ENCODE assay signal across 15 cellular contexts in genomic region chr11:862028-862703, GRCh38. TPM values are rescaled to one million over a fixed set of nuclear protein-coding genes. Genes with fewer than 3 reads are reported as not detected.
DNase-seq lines count a peak whose midpoint lies in the region; ATAC-seq and TF ChIP-seq lines count a peak whose summit lies in the region.
"Had no signal": no experiment of that assay in that cellular context is flagged by ENCODE, and none has a peak within 500 bp of the region (broad histone marks: within the 10 kb centered on the region; RNA-seq: fewer than 3 reads in every experiment).

No MANE protein-coding gene starts in this region.

- H3F3A ChIP-seq in MM.1S (ENCODE audit: insufficient read depth, low read length), result no peaks in the 10 kb centered on the region

- no peak overlapping the region for H3K9ac ChIP-seq in MM.1S (ENCODE audit: low read length)

- H3K9me3 ChIP-seq in MM.1S (replicated peaks; ENCODE audit: insufficient read depth, low read length), result no peaks in the 10 kb centered on the region
- H3K9me3 ChIP-seq: neutrophil had no signal

- no peaks in the 10 kb centered on the region for H3K4me1 ChIP-seq in MM.1S (ENCODE audit: low read length)

- H3K36me3 Mint-ChIP-seq in type B pancreatic cell (no peaks in the 10 kb centered on the region), chondrocyte (ENCODE audit: low read depth) (no peaks in the 10 kb centered on the region)

- intact Hi-C loops in Right ventricle myocardium inferior (cut with DNase I), result no loop called here
- intact Hi-C loops in cardiac septum (cut with DNase I), result no loop called here

- DNase-seq in Right ventricle myocardium inferior (ENCODE audit: missing footprints) (no peak), cardiac septum (ENCODE audit: low spot score) (no peak), SK-N-DZ (ENCODE audit: low spot score) (peak; percentile 82), iPS-NIHi7 (ENCODE audit: extremely low spot score) (peak; percentile 68), type B pancreatic cell (ENCODE audit: extremely low spot score, unreplicated experiment) (no peak), chondrocyte (ENCODE audit: low spot score) (no peak), MM.1S (no peak)
- DNase-seq: activated naive CD8-positive, alpha-beta T cell treated with anti-CD3 and anti-CD28 coated beads, Interleukin-2, amount 50 U/mL, for 24 hours; dermis blood vessel endothelial cell; DMS79; kidney glomerular epithelial cell; NCI-H2227 treated with DMSO at 0.1 percent for 48 hours; SHP77 treated with DMSO at 0.1 percent for 48 hours had no signal

- H4K20me1 ChIP-seq in MM.1S (ENCODE audit: insufficient read depth, low read length), result no peaks in the 10 kb centered on the region

- H3K4me3 ChIP-seq in MM.1S (ENCODE audit: low read length), result no peak overlapping the region

- H3K4me3 Mint-ChIP-seq in type B pancreatic cell, result no peak overlapping the region
- H3K4me3 Mint-ChIP-seq in chondrocyte (ENCODE audit: unreplicated experiment), result no peak overlapping the region
- H3K4me3 Mint-ChIP-seq: activated naive CD8-positive, alpha-beta T cell treated with anti-CD3 and anti-CD28 coated beads, Interleukin-2, amount 50 U/mL, for 24 hours had no signal

- TF ChIP-seq CTCF in type B pancreatic cell (conservative IDR thresholded peaks at IDR 0.05) (no peak), chondrocyte (IDR thresholded peaks at IDR 0.05) (no peak), MM.1S (IDR thresholded peaks at IDR 0.05; ENCODE audit: low read length) (no peak)

- ATAC-seq in Right ventricle myocardium inferior (peak; percentile 18), GM21528 (IDR thresholded peaks at IDR 0.05; ENCODE audit: low FRiP score, unreplicated experiment) (no peak)
- ATAC-seq: activated naive CD8-positive, alpha-beta T cell treated with anti-CD3 and anti-CD28 coated beads, Interleukin-2, amount 50 U/mL, for 24 hours had no signal

- no peaks in the 10 kb centered on the region for H3K9me3 Mint-ChIP-seq in type B pancreatic cell
- H3K9me3 Mint-ChIP-seq in chondrocyte (ENCODE audit: low read depth), result no peaks in the 10 kb centered on the region
- H3K9me3 Mint-ChIP-seq: activated naive CD8-positive, alpha-beta T cell treated with anti-CD3 and anti-CD28 coated beads, Interleukin-2, amount 50 U/mL, for 24 hours had no signal

- no peaks in the 10 kb centered on the region for H3K9me2 ChIP-seq in MM.1S (replicated peaks; ENCODE audit: insufficient read depth, low read length)

- H3K4me2 ChIP-seq in MM.1S (ENCODE audit: low read depth, low read length), result no peak overlapping the region

- H3K27ac ChIP-seq in MM.1S (ENCODE audit: low read length), result no peak overlapping the region
- H3K27ac ChIP-seq: neutrophil had no signal

- H3K27ac Mint-ChIP-seq in type B pancreatic cell (peak overlapping the region; percentile 76), chondrocyte (ENCODE audit: unreplicated experiment) (no peak overlapping the region)
- H3K27ac Mint-ChIP-seq: activated naive CD8-positive, alpha-beta T cell treated with anti-CD3 and anti-CD28 coated beads, Interleukin-2, amount 50 U/mL, for 24 hours had no signal

- H2AFZ ChIP-seq in MM.1S (ENCODE audit: low read length), result no peak overlapping the region

- no peaks in the 10 kb centered on the region for H3K36me3 ChIP-seq in MM.1S (replicated peaks; ENCODE audit: insufficient read depth, low read length)
- H3K36me3 ChIP-seq: neutrophil had no signal

- H3K79me2 ChIP-seq in MM.1S (ENCODE audit: low read length), result no peaks in the 10 kb centered on the region

- H3K4me1 Mint-ChIP-seq in type B pancreatic cell (ENCODE audit: unreplicated experiment), result peaks cover 9% of the 10 kb centered on the region
- H3K4me1 Mint-ChIP-seq in chondrocyte (ENCODE audit: low read depth), result peaks cover 5% of the 10 kb centered on the region
- H3K4me1 Mint-ChIP-seq: activated naive CD8-positive, alpha-beta T cell treated with anti-CD3 and anti-CD28 coated beads, Interleukin-2, amount 50 U/mL, for 24 hours had no signal

- peaks cover 47% of the 10 kb centered on the region for H3K27me3 ChIP-seq in MM.1S (replicated peaks; ENCODE audit: insufficient read depth, low read length)
- H3K27me3 ChIP-seq: neutrophil had no signal

- no peaks in the 10 kb centered on the region for H3K27me3 Mint-ChIP-seq in type B pancreatic cell
- no peaks in the 10 kb centered on the region for H3K27me3 Mint-ChIP-seq in chondrocyte (ENCODE audit: low read depth)
- H3K27me3 Mint-ChIP-seq: activated naive CD8-positive, alpha-beta T cell treated with anti-CD3 and anti-CD28 coated beads, Interleukin-2, amount 50 U/mL, for 24 hours had no signal

RNA-seq across cellular contexts. Expression of gene TSPAN4, which starts 19.5 kb away (rescaled TPM):
- total RNA-seq in Right ventricle myocardium inferior (43.8 TPM), cardiac septum (27.9 TPM), type B pancreatic cell (ENCODE audit: low replicate concordance) (12.8 and 43.2 TPM in 2 replicates), chondrocyte (62.3 to 115 TPM (median 69.2 TPM) in 3 replicates)
- polyA plus RNA-seq in SK-N-DZ (2014; cell fraction: cytosol; rRNA removed), result 93.8 and 122 TPM in 2 replicates
- 185 and 239 TPM in 2 replicates for polyA plus RNA-seq in SK-N-DZ (2014; cell fraction: nucleus; rRNA removed)

RNA-seq across cellular contexts. Expression of gene POLR2L, which starts 19.8 kb away (rescaled TPM):
- total RNA-seq in Right ventricle myocardium inferior (298 TPM), cardiac septum (202 TPM), type B pancreatic cell (ENCODE audit: low replicate concordance) (106 and 134 TPM in 2 replicates), chondrocyte (139 to 173 TPM (median 142 TPM) in 3 replicates)
- 19.3 and 25.4 TPM in 2 replicates for polyA plus RNA-seq in SK-N-DZ (2014; cell fraction: cytosol; rRNA removed)
- 10.4 and 16.2 TPM in 2 replicates for polyA plus RNA-seq in SK-N-DZ (2014; cell fraction: nucleus; rRNA removed)

RNA-seq across cellular contexts. Expression of gene CD151, which starts 29.4 kb away (rescaled TPM):
- total RNA-seq in Right ventricle myocardium inferior (462 TPM), cardiac septum (625 TPM), type B pancreatic cell (ENCODE audit: low replicate concordance) (126 and 128 TPM in 2 replicates), chondrocyte (460 to 558 TPM (median 549 TPM) in 3 replicates)
- 190 and 218 TPM in 2 replicates for polyA plus RNA-seq in SK-N-DZ (2014; cell fraction: cytosol; rRNA removed)
- polyA plus RNA-seq in SK-N-DZ (2014; cell fraction: nucleus; rRNA removed), result 299 and 307 TPM in 2 replicates

RNA-seq across cellular contexts. Expression of gene CRACR2B, which starts 34.4 kb away (rescaled TPM):
- 24.3 TPM for total RNA-seq in Right ventricle myocardium inferior
- total RNA-seq in cardiac septum, result 12.2 TPM
- 25.4 and 33.1 TPM in 2 replicates for polyA plus RNA-seq in SK-N-DZ (2014; cell fraction: cytosol; rRNA removed)
- polyA plus RNA-seq in SK-N-DZ (2014; cell fraction: nucleus; rRNA removed), result 281 and 344 TPM in 2 replicates
- 10.3 and 19.3 TPM in 2 replicates for total RNA-seq in type B pancreatic cell (ENCODE audit: low replicate concordance)
- 0.57 to 5.0 TPM (median 1.4 TPM) in 3 replicates for total RNA-seq in chondrocyte

RNA-seq across cellular contexts. Expression of gene PNPLA2, which starts 43.5 kb away (rescaled TPM):
- total RNA-seq in Right ventricle myocardium inferior (321 TPM), cardiac septum (209 TPM), type B pancreatic cell (ENCODE audit: low replicate concordance) (47.8 and 55.6 TPM in 2 replicates), chondrocyte (56.0 to 59.1 TPM (median 56.0 TPM) in 3 replicates)
- polyA plus RNA-seq in SK-N-DZ (2014; cell fraction: cytosol; rRNA removed), result 23.7 and 25.9 TPM in 2 replicates
- polyA plus RNA-seq in SK-N-DZ (2014; cell fraction: nucleus; rRNA removed), result 119 and 135 TPM in 2 replicates

Comparison
In these comparisons a context has a peak if more than half of its experiments do, and no peak if none do; other contexts are left out.
1. DNase-seq: peak in SK-N-DZ (single experiment) and iPS-NIHi7 (single experiment); none in Right ventricle myocardium inferior (single experiment), cardiac septum (single experiment), type B pancreatic cell (single experiment), chondrocyte (single experiment) and MM.1S (single experiment).